Comparison of ENCODE assay signal across 13 cellular contexts in the genomic region with DNA sequence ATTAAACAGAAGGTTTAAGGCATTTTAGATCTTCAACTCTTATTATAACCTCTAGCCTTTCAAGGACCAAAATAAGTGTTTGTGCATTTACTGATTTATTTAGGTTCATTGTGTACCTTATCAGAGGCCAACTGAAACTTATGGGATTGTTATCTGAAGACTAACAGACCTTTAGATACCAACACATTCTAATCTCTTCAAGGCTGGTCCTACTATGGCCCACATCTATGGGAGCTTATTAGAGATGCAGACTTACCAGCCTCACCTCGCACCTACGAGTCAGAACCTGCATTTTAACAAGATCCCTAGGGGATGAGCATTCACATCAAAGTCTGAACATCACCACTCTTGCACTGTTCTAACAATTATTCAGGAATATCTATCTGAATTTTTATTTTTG. TPM values are rescaled to one million over a fixed set of nuclear protein-coding genes. Genes with fewer than 3 reads are reported as not detected.
DNase-seq lines count a peak whose midpoint lies in the region; ATAC-seq and TF ChIP-seq lines count a peak whose summit lies in the region.
"Had no signal": no experiment of that assay in that cellular context is flagged by ENCODE, and none has a peak within 500 bp of the region (broad histone marks: within the 10 kb centered on the region; RNA-seq: fewer than 3 reads in every experiment).

No MANE protein-coding gene starts in this region.

- H3K27ac ChIP-seq in A673 (ENCODE audit: low read depth, low read length, poor library complexity, severe bottlenecking) = peak overlapping the region; percentile 96
- H3K27ac ChIP-seq in DOHH2 (ENCODE audit: low read depth, low read length) = no peak overlapping the region
- H3K27ac ChIP-seq: neutrophil, upper lobe of left lung had no signal

- peaks cover 24% of the 10 kb centered on the region for H3F3A ChIP-seq in DOHH2 (ENCODE audit: control insufficient read depth, insufficient read depth)

- H4K20me1 ChIP-seq in DOHH2 (ENCODE audit: control insufficient read depth, insufficient read depth, low read depth, low read length) = peaks cover 19% of the 10 kb centered on the region; the same call in 1 of the 2 replicates

- CTCF ChIA-PET in A673 (lab: Charles Lee) = interaction anchor here (0.6 kb wide), 1 partner anchor 377 kb away, joined by 4 read pairs; no protein-coding TSS in a partner anchor

- peaks cover 2% of the 10 kb centered on the region for H3K9me3 Mint-ChIP-seq in glutamatergic neuron (ENCODE audit: unreplicated experiment)

- H3K36me3 ChIP-seq in A673 (ENCODE audit: insufficient read depth, low read length, poor library complexity, severe bottlenecking) (peaks cover 56% of the 10 kb centered on the region), DOHH2 (ENCODE audit: control insufficient read depth, low read length) (peaks cover 83% of the 10 kb centered on the region)
- H3K36me3 ChIP-seq: neutrophil had no signal

- no peak for ATAC-seq in T-helper 17 cell
- no peak for ATAC-seq in HG03342 (IDR thresholded peaks at IDR 0.05; ENCODE audit: unreplicated experiment)
- no peak for ATAC-seq in HG02938 (IDR thresholded peaks at IDR 0.05; ENCODE audit: unreplicated experiment)

- H3K4me1 Mint-ChIP-seq in T-helper 17 cell (peaks cover 37% of the 10 kb centered on the region), glutamatergic neuron (ENCODE audit: low read depth, unreplicated experiment) (peaks cover 8% of the 10 kb centered on the region)

- POLR2A ChIA-PET in A673 (lab: Charles Lee; ENCODE audit: low non-redundant PET) = interaction anchor here (0.6 kb wide), 1 partner anchor 36 kb away, joined by 3 read pairs; no protein-coding TSS in a partner anchor

- H3K4me1 ChIP-seq in A673 (ENCODE audit: insufficient read depth, low read length, poor library complexity, severe bottlenecking) (peaks cover 4% of the 10 kb centered on the region), DOHH2 (ENCODE audit: control insufficient read depth, low read length) (peaks cover 57% of the 10 kb centered on the region)

- intact Hi-C loops in A673 (cut with micrococcal nuclease; ENCODE audit: unreplicated experiment) = no loop called here

- BruUV-seq in A673 (replicated peaks; lab: Mats Ljungman, UMichigan) = no TSS peak

- H3K9me2 ChIP-seq in DOHH2 (replicated peaks; ENCODE audit: control insufficient read depth, low read length) = no peaks in the 10 kb centered on the region

- TF ChIP-seq CTCF in A673 (conservative IDR thresholded peaks at IDR 0.05; ENCODE audit: low read depth, low read length) (no peak), DOHH2 (IDR thresholded peaks at IDR 0.05; ENCODE audit: low read depth, low read length, poor library complexity, severe bottlenecking) (no peak), glutamatergic neuron (IDR thresholded peaks at IDR 0.05; ENCODE audit: partially characterized antibody, unreplicated experiment) (no peak)

- no peaks in the 10 kb centered on the region for H3K9me3 ChIP-seq in A673 (ENCODE audit: low read depth, low read length, poor library complexity, severe bottlenecking)
- no peaks in the 10 kb centered on the region for H3K9me3 ChIP-seq in DOHH2 (ENCODE audit: control insufficient read depth, insufficient read depth, low read length)
- no peaks in the 10 kb centered on the region for H3K9me3 ChIP-seq in T-helper 17 cell (ENCODE audit: control insufficient read depth, low read length, poor library complexity, severe bottlenecking)
- H3K9me3 ChIP-seq: neutrophil, upper lobe of left lung had no signal

- H3K27me3 Mint-ChIP-seq in T-helper 17 cell (no peaks in the 10 kb centered on the region), glutamatergic neuron (ENCODE audit: unreplicated experiment) (no peaks in the 10 kb centered on the region)

- H3K79me2 ChIP-seq in DOHH2 (ENCODE audit: control insufficient read depth, low read length) = peaks cover 89% of the 10 kb centered on the region

- H3K36me3 Mint-ChIP-seq in T-helper 17 cell (ENCODE audit: low read depth) = peaks cover 2% of the 10 kb centered on the region
- H3K36me3 Mint-ChIP-seq in glutamatergic neuron (ENCODE audit: unreplicated experiment) = no peaks in the 10 kb centered on the region

- H3K4me3 Mint-ChIP-seq in T-helper 17 cell = no peak overlapping the region
- H3K4me3 Mint-ChIP-seq in glutamatergic neuron (ENCODE audit: unreplicated experiment) = peak overlapping the region; percentile 99

- peak overlapping the region; percentile 83 for H3K4me2 ChIP-seq in DOHH2 (ENCODE audit: low read length)

- H3K4me3 ChIP-seq in A673 (ENCODE audit: low read depth, low read length, poor library complexity, severe bottlenecking) (peak overlapping the region; percentile 65), DOHH2 (ENCODE audit: low read length) (peak overlapping the region; percentile 80)

- no peaks in the 10 kb centered on the region for H3K27me3 ChIP-seq in A673 (replicated peaks; ENCODE audit: insufficient read depth, low read depth, low read length, poor library complexity)
- no peaks in the 10 kb centered on the region for H3K27me3 ChIP-seq in DOHH2 (ENCODE audit: control insufficient read depth, low read length)
- H3K27me3 ChIP-seq: neutrophil, upper lobe of left lung had no signal

- DNase-seq in A673 (ENCODE audit: low spot score) (no peak), T-helper 17 cell (no peak), glutamatergic neuron (no peak), activated gamma-delta T cell treated with Interleukin-2 at 50 U/mL for 16 hours (no peak), DMS 273 (lab: John Stamatoyannopoulos, UW; ENCODE audit: unreplicated experiment) (no peak)
- DNase-seq: DMS79, NCI-H187 treated with DMSO at 0.1 percent for 48 hours, SHP77 treated with DMSO at 0.1 percent for 48 hours, upper lobe of left lung had no signal

- H3K27ac Mint-ChIP-seq in T-helper 17 cell (peak overlapping the region; percentile 88), glutamatergic neuron (ENCODE audit: unreplicated experiment) (no peak overlapping the region)

RNA-seq across cellular contexts. Expression of a gene that starts 1.9 kb away (rescaled TPM):
- 273 and 315 TPM in 2 replicates for total RNA-seq in A673 (2021)
- total RNA-seq in T-helper 17 cell = 10 to 100 TPM; 68.5 to 75.8 TPM
- total RNA-seq in glutamatergic neuron (ENCODE audit: unreplicated experiment) = 160 TPM

RNA-seq across cellular contexts. Expression of a gene that starts 33.6 kb away (rescaled TPM):
- 53.4 and 59.7 TPM in 2 replicates for total RNA-seq in A673 (2021)
- total RNA-seq in T-helper 17 cell = 10 to 100 TPM; 61.0 to 61.1 TPM
- total RNA-seq in glutamatergic neuron (ENCODE audit: unreplicated experiment) = 34.9 TPM

RNA-seq across cellular contexts. Expression of a gene that starts 34.2 kb away (rescaled TPM):
- total RNA-seq in A673 (2021) (15.6 and 17.4 TPM in 2 replicates), T-helper 17 cell (1 to 10 TPM; 1.9 to 6.8 TPM), glutamatergic neuron (ENCODE audit: unreplicated experiment) (5.7 TPM)
